Comparison of ENCODE assay signal across 8 cellular contexts in genomic region chr12:6204533-6205143, GRCh38. TPM values are rescaled to one million over a fixed set of nuclear protein-coding genes. Genes with fewer than 3 reads are reported as not detected.
A peak's percentile ranks its signal among the peaks of the same experiment; 100 is the strongest.
DNase-seq lines count a peak whose midpoint lies in the region; ATAC-seq and TF ChIP-seq lines count a peak whose summit lies in the region.

No MANE protein-coding gene starts in this region.

- peak overlapping the region; percentile 41 for H3K27ac Mint-ChIP-seq in chondrocyte (ENCODE audit: unreplicated experiment)

- no peaks in the 10 kb centered on the region for H3K9me3 ChIP-seq in mucosa of rectum (ENCODE audit: control insufficient read depth in 2 of 2, low read length in 2 of 2)
- H3K9me3 ChIP-seq in vagina = no peaks in the 10 kb centered on the region

- intact Hi-C loops in left cardiac atrium (cut with DNase I) (no loop called here), Right ventricle myocardium inferior (cut with DNase I) (loop anchor here (2.0 kb wide), 1 partner anchor 22 kb away; no protein-coding TSS in a partner anchor), vagina (cut with DNase I) (loop anchor here (10.0 kb wide), 1 partner anchor 550 kb away; the partner anchor contains the start of gene MLF2)

- DNase-seq in left cardiac atrium (peak; percentile 32), Right ventricle myocardium inferior (ENCODE audit: missing footprints) (no peak), chondrocyte (ENCODE audit: low spot score) (no peak), vagina (ENCODE audit: extremely low spot score in 2 of 2) (no peak), DMS153 treated with DMSO at 0.1 percent for 48 hours (lab: John Stamatoyannopoulos, UW; ENCODE audit: unreplicated experiment) (no peak), NCI-H1930 (lab: John Stamatoyannopoulos, UW) (no peak)

- TF ChIP-seq CTCF in chondrocyte (IDR thresholded peaks at IDR 0.05) (peak; percentile 17), vagina (IDR thresholded peaks at IDR 0.05) (no peak)

- TF ChIP-seq POLR2A in vagina (IDR thresholded peaks at IDR 0.05) = no peak

- peak overlapping the region; percentile 67 to 76 for H3K27ac ChIP-seq in mucosa of rectum (ENCODE audit: low read depth in 2 of 2, low read length in 2 of 2)
- peak overlapping the region; percentile 91 for H3K27ac ChIP-seq in vagina

- no peaks in the 10 kb centered on the region for H3K36me3 Mint-ChIP-seq in chondrocyte (ENCODE audit: low read depth)

- ATAC-seq in left cardiac atrium (no peak), Right ventricle myocardium inferior (no peak), GM21786 (IDR thresholded peaks at IDR 0.05; ENCODE audit: unreplicated experiment) (no peak)

- H3K9ac ChIP-seq in mucosa of rectum (ENCODE audit: low read depth in 1 of 2, low read length in 2 of 2) = peak overlapping the region; percentile 35 to 62

- H3K4me3 Mint-ChIP-seq in chondrocyte (ENCODE audit: unreplicated experiment) = no peak overlapping the region

- H3K4me3 ChIP-seq in mucosa of rectum (ENCODE audit: low read length in 2 of 2) (peak overlapping the region in 1 of 2 donors; percentile 28), vagina (peak overlapping the region in 1 of 2 donors; percentile 6)

- H3K4me1 Mint-ChIP-seq in chondrocyte (ENCODE audit: low read depth) = peaks cover 49% of the 10 kb centered on the region

- H3K27me3 ChIP-seq in mucosa of rectum (ENCODE audit: control insufficient read depth in 2 of 2, insufficient read depth in 2 of 2, low read length in 2 of 2) (no peaks in the 10 kb centered on the region), vagina (no peaks in the 10 kb centered on the region)

- H3K27me3 Mint-ChIP-seq in chondrocyte (ENCODE audit: low read depth) = no peaks in the 10 kb centered on the region

- H3K4me1 ChIP-seq in mucosa of rectum (ENCODE audit: control insufficient read depth in 2 of 2, insufficient read depth in 2 of 2, low read length in 2 of 2) (peaks cover 67 to 71% of the 10 kb centered on the region in 2 donors), vagina (peaks cover 86% of the 10 kb centered on the region)

- H3K9me3 Mint-ChIP-seq in chondrocyte (ENCODE audit: low read depth) = no peaks in the 10 kb centered on the region

- H3K36me3 ChIP-seq in mucosa of rectum (ENCODE audit: control insufficient read depth in 2 of 2, insufficient read depth in 2 of 2, low read length in 2 of 2) (peaks cover 0 to 4% of the 10 kb centered on the region in 2 donors), vagina (no peaks in the 10 kb centered on the region)

RNA-seq across cellular contexts. Expression of gene CD9, which starts 4.4 kb away (rescaled TPM):
- 100 to 1,000 TPM in 1 of 2 donors, 10 to 100 TPM in 1; 55.1 to 167 TPM for total RNA-seq in left cardiac atrium
- total RNA-seq in Right ventricle myocardium inferior = 46.9 TPM
- 54.7 to 62.1 TPM (median 60.7 TPM) in 3 replicates for total RNA-seq in chondrocyte
- 366 TPM for total RNA-seq in vagina

Comparison
In these comparisons a context has a peak if more than half of its experiments do, and no peak if none do; other contexts are left out.
1. intact Hi-C loops: an anchor here in Right ventricle myocardium inferior (2.0 kb wide) and vagina (10.0 kb wide); none called in left cardiac atrium.